ENCODE assay signal across 26 cellular contexts in the genomic region with DNA sequence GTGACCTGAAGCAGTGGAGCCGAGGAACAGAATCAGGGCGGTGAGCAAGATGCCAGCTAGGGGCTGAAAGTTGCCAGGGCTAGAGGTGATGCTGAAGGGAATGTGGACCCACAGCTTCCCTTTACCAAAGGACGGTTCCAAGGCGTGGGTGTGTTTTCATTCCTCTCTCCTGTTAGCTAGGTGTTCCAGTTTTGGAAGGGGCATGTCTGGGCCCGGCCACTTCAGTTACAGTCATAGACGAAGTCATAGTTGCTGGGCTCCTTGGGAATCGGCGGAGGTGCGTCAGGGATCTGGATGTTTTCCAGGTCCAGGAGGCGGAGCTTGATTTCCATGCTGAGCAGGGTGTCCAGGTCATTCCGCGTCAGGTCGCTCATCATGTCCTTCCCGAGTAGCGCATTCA.
"Had no signal": no experiment of that assay in that cellular context is flagged by ENCODE, and none has a peak within 500 bp of the region (broad histone marks: within the 10 kb centered on the region; RNA-seq: fewer than 3 reads in every experiment).

No MANE protein-coding gene starts in this region.

- H3K4me3 ChIP-seq: ascending aorta, body of pancreas, cardiac muscle cell, SJSA1 had no signal

- H3K4me1 ChIP-seq: ascending aorta, body of pancreas, SJSA1 had no signal

- H3K27me3 ChIP-seq: ascending aorta, body of pancreas, cardiac muscle cell, SJSA1 had no signal

- DNase-seq: activated CD4-positive, alpha-beta T cell treated with anti-CD3 and anti-CD28 coated beads for 48 hours; activated CD4-positive, alpha-beta T cell treated with anti-CD3 and anti-CD28 coated beads, Interleukin-2, amount 50 U/mL, for 4 hours; activated CD4-positive, CD25-positive, alpha-beta regulatory T cell treated with anti-CD3 and anti-CD28 coated beads, Interleukin-2, amount 50 U/mL, for 72 hours; activated CD8-positive, alpha-beta memory T cell treated with anti-CD3 and anti-CD28 coated beads, Interleukin-2, amount 50 U/mL, for 48 hours; activated CD8-positive, alpha-beta T cell treated with anti-CD3 and anti-CD28 coated beads, Interleukin-2, amount 10 ng/mL, durations not matched to agents 7 days and 5 days; activated effector memory CD4-positive, alpha-beta T cell treated with Interleukin-2 at 50 U/mL for 16 hours; activated naive CD4-positive, alpha-beta T cell; activated T-cell treated with anti-CD3 and anti-CD28 coated beads, Interleukin-2, amount 50 U/mL, for 1 hour; body of pancreas; cerebellar nuclear complex; KG1; MV-4-11; NCI-H1092 treated with DMSO at 0.1 percent for 48 hours; NCI-H1417 treated with DMSO at 0.1 percent for 48 hours; NCI-H1694 treated with DMSO at 0.1 percent for 48 hours; NCI-H2081 treated with DMSO at 0.1 percent for 48 hours; NCI-H2227 treated with DMSO at 0.1 percent for 48 hours; NCI-H526; NCI-H774; RPMI8226; SHP77; SW 1271; T-helper 9 cell had no signal

- H3K36me3 ChIP-seq: ascending aorta, cardiac muscle cell, SJSA1 had no signal

- H3K27ac ChIP-seq: ascending aorta, body of pancreas, cardiac muscle cell, SJSA1 had no signal

- H3K9me3 ChIP-seq: ascending aorta, body of pancreas, SJSA1 had no signal
